13 cellular contexts compared by ENCODE assay signal in the genomic region with DNA sequence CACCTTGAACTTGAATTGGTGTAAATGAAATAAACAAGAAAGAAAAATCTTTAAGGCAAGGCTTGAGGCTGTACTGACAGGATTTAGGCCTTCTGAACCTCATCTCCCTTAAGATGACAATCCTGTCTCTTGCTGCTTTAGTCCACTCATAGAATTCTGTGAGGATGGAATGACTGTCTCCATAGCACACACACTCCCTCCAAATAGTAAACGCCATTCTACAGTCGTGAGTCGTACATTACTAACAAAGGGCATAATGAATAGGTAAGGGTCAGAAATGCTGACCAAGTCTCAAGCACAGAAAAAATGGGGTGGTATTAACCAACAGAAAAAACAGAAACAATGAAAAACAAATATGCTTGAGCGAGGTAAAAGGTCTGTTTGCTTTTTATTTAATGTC.
"Had no signal": no experiment of that assay in that cellular context is flagged by ENCODE, and none has a peak within 500 bp of the region (broad histone marks: within the 10 kb centered on the region; RNA-seq: fewer than 3 reads in every experiment).

No MANE protein-coding gene starts in this region.

- H3K4me1 Mint-ChIP-seq: activated CD4-positive, alpha-beta memory T cell treated with anti-CD3 and anti-CD28 coated beads, Interleukin-2, amount 10 ng/mL, durations not matched to agents 7 days and 5 days had no signal

- DNase-seq: activated CD4-positive, alpha-beta memory T cell treated with anti-CD3 and anti-CD28 coated beads, Interleukin-2, amount 10 ng/mL, durations not matched to agents 7 days and 5 days; activated gamma-delta T cell treated with Interleukin-2 at 50 U/mL for 16 hours; activated naive CD8-positive, alpha-beta T cell treated with anti-CD3 and anti-CD28 coated beads, Interleukin-2, amount 10 ng/mL, durations not matched to agents 7 days and 5 days; activated T-cell treated with anti-CD3 and anti-CD28 coated beads, Interleukin-2, amount 50 U/mL, for 48 hours; aorta; gastrocnemius medialis; pancreas; stimulated activated CD4-positive, alpha-beta T cell treated with anti-CD3 and anti-CD28 coated beads, Interleukin-2, amount 100 ng/mL, for 48 hours; stimulated activated CD8-positive, alpha-beta memory T cell treated with anti-CD3 and anti-CD28 coated beads, Interleukin-4, amount 100 ng/mL, for 48 hours; stimulated activated naive CD8-positive, alpha-beta T cell treated with anti-CD3 and anti-CD28 coated beads, Interleukin-15, Interleukin-2, amounts not matched to agents 100 U/mL and 50 U/mL, for 24 hours; T1000; upper lobe of left lung had no signal

- ATAC-seq: gastrocnemius medialis; pancreas; stimulated activated naive CD8-positive, alpha-beta T cell treated with anti-CD3 and anti-CD28 coated beads, Interleukin-15, Interleukin-2, amounts not matched to agents 100 U/mL and 50 U/mL, for 24 hours had no signal

- H3K27ac Mint-ChIP-seq: activated CD4-positive, alpha-beta memory T cell treated with anti-CD3 and anti-CD28 coated beads, Interleukin-2, amount 10 ng/mL, durations not matched to agents 7 days and 5 days; activated naive CD8-positive, alpha-beta T cell treated with anti-CD3 and anti-CD28 coated beads, Interleukin-2, amount 10 ng/mL, durations not matched to agents 7 days and 5 days; neural progenitor cell had no signal

- H3K4me3 Mint-ChIP-seq: activated CD4-positive, alpha-beta memory T cell treated with anti-CD3 and anti-CD28 coated beads, Interleukin-2, amount 10 ng/mL, durations not matched to agents 7 days and 5 days; activated naive CD8-positive, alpha-beta T cell treated with anti-CD3 and anti-CD28 coated beads, Interleukin-2, amount 10 ng/mL, durations not matched to agents 7 days and 5 days; neural progenitor cell had no signal

- H3K36me3 Mint-ChIP-seq: activated naive CD8-positive, alpha-beta T cell treated with anti-CD3 and anti-CD28 coated beads, Interleukin-2, amount 10 ng/mL, durations not matched to agents 7 days and 5 days; neural progenitor cell had no signal

- H3K9me3 Mint-ChIP-seq: activated CD4-positive, alpha-beta memory T cell treated with anti-CD3 and anti-CD28 coated beads, Interleukin-2, amount 10 ng/mL, durations not matched to agents 7 days and 5 days; activated naive CD8-positive, alpha-beta T cell treated with anti-CD3 and anti-CD28 coated beads, Interleukin-2, amount 10 ng/mL, durations not matched to agents 7 days and 5 days; neural progenitor cell had no signal
